Comparison of ENCODE assay signal across 12 cellular contexts in genomic region chr22:28027453-28028448, GRCh38.
A peak's percentile ranks its signal among the peaks of the same experiment; 100 is the strongest.
DNase-seq lines count a peak whose midpoint lies in the region; ATAC-seq, FAIRE-seq and TF ChIP-seq lines count a peak whose summit lies in the region.
"Had no signal": no experiment of that assay in that cellular context is flagged by ENCODE, and none has a peak within 500 bp of the region (broad histone marks: within the 10 kb centered on the region; RNA-seq: fewer than 3 reads in every experiment).

No MANE protein-coding gene starts in this region.

- CTCF ChIA-PET in K562 (lab: Yijun Ruan, JAX; ENCODE audit: low intra/inter-chr PET ratio) = no interaction called here

- no peak overlapping the region for H2AFZ ChIP-seq in K562 (ENCODE audit: low read depth, low read length)

- no peak overlapping the region for H3K27ac ChIP-seq in K562 (ENCODE audit: extremely low read depth, low read depth, low read length)
- H3K27ac ChIP-seq: BLaER1 had no signal

- POLR2A ChIA-PET in K562 (lab: Yijun Ruan, JAX) = interaction anchor here (0.6 to 0.7 kb wide), 2 partner anchors 26 to 1817 kb away, joined by 3 to 4 read pairs; no protein-coding TSS in a partner anchor

- no peak for TF ChIP-seq POLR2A in K562 (conservative IDR thresholded peaks at IDR 0.05)

- H3K36me3 ChIP-seq in K562 (ENCODE audit: control insufficient read depth, insufficient read depth, low read length) = no peaks in the 10 kb centered on the region
- H3K36me3 ChIP-seq in mucosa of descending colon (ENCODE audit: low read depth) = no peaks in the 10 kb centered on the region
- H3K36me3 ChIP-seq: BLaER1 had no signal

- TF ChIP-seq EP300 in K562 (IDR thresholded peaks at IDR 0.05; ENCODE audit: low read length) = no peak

- H4K20me1 ChIP-seq in K562 (replicated peaks; ENCODE audit: control insufficient read depth, insufficient read depth, low read length) = no peaks in the 10 kb centered on the region
- H4K20me1 ChIP-seq: BLaER1 had no signal

- no peak overlapping the region for H3K4me2 ChIP-seq in K562 (ENCODE audit: insufficient read depth, low read length)
- H3K4me2 ChIP-seq: BLaER1 had no signal

- H3K4me3 ChIP-seq in K562 (no peak overlapping the region), mucosa of descending colon (no peak overlapping the region)
- H3K4me3 ChIP-seq: BLaER1 had no signal

- intact Hi-C loops in K562 (cut with micrococcal nuclease) = loop anchor here (10.0 kb wide), 1 partner anchor 417 kb away; no protein-coding TSS in a partner anchor
- intact Hi-C loops in sciatic nerve (cut with DNase I) = no loop called here
- intact Hi-C loops in mucosa of descending colon (cut with DNase I, micrococcal nuclease) = loop anchor here in 1 of 2 donors (10.0 kb wide), 1 partner anchor 567 kb away; no protein-coding TSS in a partner anchor

- H3K79me2 ChIP-seq in K562 (ENCODE audit: control insufficient read depth, insufficient read depth, low read length) = no peaks in the 10 kb centered on the region

- in situ Hi-C loops in GM13976 (cut with MboI; ENCODE audit: low sequenced_read_pairs, unreplicated experiment) = loop anchor here (10.0 to 25.0 kb wide), 2 partner anchors 567 to 810 kb away; no protein-coding TSS in a partner anchor
- in situ Hi-C loops in K562 (cut with MboI) = loop anchor here (10.0 kb wide), 3 partner anchors 417 to 807 kb away; no protein-coding TSS in a partner anchor

- TF ChIP-seq CTCF in GM13976 (IDR thresholded peaks at IDR 0.05; ENCODE audit: borderline replicate concordance, control extremely low read depth, extremely low read depth, insufficient read depth, missing control alignments) (no peak), K562 (IDR thresholded peaks at IDR 0.05 in 2 of 3, conservative IDR thresholded peaks at IDR 0.05 in 1 of 3; ENCODE audit: insufficient read depth in 2 of 3, low read depth in 1 of 3, low read length in 3 of 3) (no peak), mucosa of descending colon (IDR thresholded peaks at IDR 0.05) (no peak)

- peak; percentile 51; the same call in 2 of the 3 replicates for ATAC-seq in K562
- peak; percentile 79 for ATAC-seq in sciatic nerve
- no peak for ATAC-seq in GM18520 (IDR thresholded peaks at IDR 0.05; ENCODE audit: unreplicated experiment)
- no peak for ATAC-seq in mucosa of descending colon
- ATAC-seq: naive thymus-derived CD4-positive, alpha-beta T cell; stimulated activated memory B cell treated with anti-CD40 and anti-IgM and Interleukin-4, amounts not matched to agents 10 μg/mL and 1 μg/mL and 100 μg/mL, for 72 hours had no signal

- H3K4me1 ChIP-seq in K562 (replicated peaks in 1 of 2; ENCODE audit: control insufficient read depth in 2 of 2, insufficient read depth in 2 of 2, low read length in 2 of 2) (peaks cover 5 to 8% of the 10 kb centered on the region in 2 experiments; a peak in 3 of 5 replicates), mucosa of descending colon (ENCODE audit: low read depth) (no peaks in the 10 kb centered on the region)

- WGBS in K562 (ENCODE audit: insufficient coverage, low coverage, missing lambda C conversion rate) = 51% methylated on average over 9 of the region's 13 CpGs

- no peak for TF ChIP-seq RAD21 in K562 (CRISPR knock-in tag; conservative IDR thresholded peaks at IDR 0.05 in 1 of 2, IDR thresholded peaks at IDR 0.05 in 1 of 2)

- H3K27me3 ChIP-seq in K562 (ENCODE audit: control insufficient read depth in 2 of 2, insufficient read depth in 2 of 2, low read length in 2 of 2) = no peaks in the 10 kb centered on the region
- H3K27me3 ChIP-seq: BLaER1 had no signal

- DNase-seq in GM13976 (ENCODE audit: low spot score) (peak; percentile 7), K562 (ENCODE audit: extremely low read depth in 1 of 4, low spot score in 3 of 4) (peak in 1 of 4 experiments; percentile 34), kidney tubule cell (ENCODE audit: low spot score) (peak; percentile 50), sciatic nerve (ENCODE audit: low spot score) (peak; percentile 54), mucosa of descending colon (no peak), NCI-H1417 treated with DMSO at 0.1 percent for 48 hours (lab: John Stamatoyannopoulos, UW) (no peak), SKM-1 treated with dmso at 0.1 percent for 144 hours (lab: John Stamatoyannopoulos, UW; ENCODE audit: unreplicated experiment) (no peak)
- DNase-seq: SW 1271 had no signal

- no TSS peak for BruUV-seq in K562 (replicated peaks; lab: Mats Ljungman, UMichigan)

- H3K9me3 ChIP-seq in K562 (replicated peaks; ENCODE audit: control insufficient read depth, insufficient read depth, low read depth, low read length) (no peaks in the 10 kb centered on the region), mucosa of descending colon (no peaks in the 10 kb centered on the region)
- H3K9me3 ChIP-seq: BLaER1 had no signal

- H3K9ac ChIP-seq in K562 (ENCODE audit: insufficient read depth in 1 of 2, low read depth in 2 of 2, low read length in 2 of 2) = 0 out of 4 replicates have a peak overlapping the region, but pooled peaks of 1 of the 2 experiments have one; percentile 17
- H3K9ac ChIP-seq: BLaER1 had no signal

- no peak for FAIRE-seq in K562 (lab: Jason Lieb, UNC)

- no peaks in the 10 kb centered on the region for H3K9me1 ChIP-seq in K562 (ENCODE audit: control insufficient read depth, insufficient read depth, low read length)

TF ChIP-seq in K562, 482 proteins besides CTCF, POLR2A, EP300 and RAD21:
- TF ChIP-seq ESRRB (CRISPR knock-in tag; IDR thresholded peaks at IDR 0.05; ENCODE audit: borderline replicate concordance) (no peak), ZNF699 (CRISPR knock-in tag; IDR thresholded peaks at IDR 0.05; ENCODE audit: insufficient replicate concordance) (no peak), ZKSCAN1 (IDR thresholded peaks at IDR 0.05; ENCODE audit: low read depth, low read length) (no peak)
- TF ChIP-seq, protein P1, sequence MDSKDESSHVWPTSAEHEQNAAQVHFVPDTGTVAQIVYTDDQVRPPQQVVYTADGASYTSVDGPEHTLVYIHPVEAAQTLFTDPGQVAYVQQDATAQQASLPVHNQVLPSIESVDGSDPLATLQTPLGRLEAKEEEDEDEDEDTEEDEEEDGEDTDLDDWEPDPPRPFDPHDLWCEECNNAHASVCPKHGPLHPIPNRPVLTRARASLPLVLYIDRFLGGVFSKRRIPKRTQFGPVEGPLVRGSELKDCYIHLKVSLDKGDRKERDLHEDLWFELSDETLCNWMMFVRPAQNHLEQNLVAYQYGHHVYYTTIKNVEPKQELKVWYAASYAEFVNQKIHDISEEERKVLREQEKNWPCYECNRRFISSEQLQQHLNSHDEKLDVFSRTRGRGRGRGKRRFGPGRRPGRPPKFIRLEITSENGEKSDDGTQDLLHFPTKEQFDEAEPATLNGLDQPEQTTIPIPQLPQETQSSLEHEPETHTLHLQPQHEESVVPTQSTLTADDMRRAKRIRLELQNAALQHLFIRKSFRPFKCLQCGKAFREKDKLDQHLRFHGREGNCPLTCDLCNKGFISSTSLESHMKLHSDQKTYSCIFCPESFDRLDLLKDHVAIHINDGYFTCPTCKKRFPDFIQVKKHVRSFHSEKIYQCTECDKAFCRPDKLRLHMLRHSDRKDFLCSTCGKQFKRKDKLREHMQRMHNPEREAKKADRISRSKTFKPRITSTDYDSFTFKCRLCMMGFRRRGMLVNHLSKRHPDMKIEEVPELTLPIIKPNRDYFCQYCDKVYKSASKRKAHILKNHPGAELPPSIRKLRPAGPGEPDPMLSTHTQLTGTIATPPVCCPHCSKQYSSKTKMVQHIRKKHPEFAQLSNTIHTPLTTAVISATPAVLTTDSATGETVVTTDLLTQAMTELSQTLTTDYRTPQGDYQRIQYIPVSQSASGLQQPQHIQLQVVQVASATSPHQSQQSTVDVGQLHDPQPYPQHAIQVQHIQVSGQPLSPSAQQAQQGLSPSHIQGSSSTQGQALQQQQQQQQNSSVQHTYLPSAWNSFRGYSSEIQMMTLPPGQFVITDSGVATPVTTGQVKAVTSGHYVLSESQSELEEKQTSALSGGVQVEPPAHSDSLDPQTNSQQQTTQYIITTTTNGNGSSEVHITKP (IDR thresholded peaks at IDR 0.05; ENCODE audit: partially characterized antibody) = peak; percentile 49
TF ChIP-seq in K562: peak in this region for 1.

Comparison
In these comparisons a context has a peak if more than half of its experiments do, and no peak if none do; other contexts are left out.
1. DNase-seq: peak in GM13976 (single experiment), kidney tubule cell (single experiment) and sciatic nerve (single experiment); none in mucosa of descending colon (0 of 3), NCI-H1417 treated with DMSO at 0.1 percent for 48 hours (single experiment) and SKM-1 treated with dmso at 0.1 percent for 144 hours (single experiment).
2. ATAC-seq: peak in K562 (single experiment) and sciatic nerve (single experiment); none in GM18520 (single experiment) and mucosa of descending colon (single experiment).